ENCODE assay signal across 8 cellular contexts in the genomic region with DNA sequence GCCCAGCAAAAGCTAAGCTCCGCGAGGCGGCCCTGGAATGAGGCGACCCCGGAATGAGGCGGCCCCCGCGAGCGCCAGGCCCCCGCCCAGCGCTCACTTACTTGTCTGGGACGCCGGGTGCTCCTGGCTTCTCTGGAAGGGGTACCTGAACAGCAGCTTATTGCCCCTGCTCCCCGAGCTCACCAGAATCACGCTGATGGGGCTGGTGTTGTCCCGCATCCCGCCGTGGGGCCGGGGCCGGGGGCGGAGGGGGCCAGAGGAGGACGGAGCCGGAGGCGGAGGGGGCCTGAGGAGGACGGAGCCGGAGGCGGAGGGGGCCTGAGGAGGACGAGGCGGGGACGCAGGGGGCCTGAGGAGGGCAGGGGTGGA. TPM values are rescaled to one million over a fixed set of nuclear protein-coding genes. Genes with fewer than 3 reads are reported as not detected.
DNase-seq lines count a peak whose midpoint lies in the region; ATAC-seq, FAIRE-seq and TF ChIP-seq lines count a peak whose summit lies in the region.

No MANE protein-coding gene starts in this region.

- no peak for TF ChIP-seq POLR2A in GM12892 (IDR thresholded peaks at IDR 0.05; ENCODE audit: low read depth, low read length)

- ATAC-seq in HG03571 (IDR thresholded peaks at IDR 0.05; ENCODE audit: unreplicated experiment): no peak

- peak; percentile 49 for DNase-seq in GM12892 (ENCODE audit: insufficient read length)
- peak in 3 of 5 donors; percentile 11 to 25 (median 15) for DNase-seq in T-helper 1 cell
- DNase-seq in brain microvascular endothelial cell: peak; percentile 1
- DNase-seq in kidney tubule cell (ENCODE audit: low spot score): peak; percentile 7
- peak; percentile 14 to 33 for DNase-seq in stimulated activated CD4-positive, alpha-beta T cell treated with anti-CD3 and anti-CD28 coated beads, Interleukin-4, amount 100 ng/mL, for 4 hours
- no peak for DNase-seq in NCI-H2029 treated with DMSO at 0.1 percent for 48 hours (lab: John Stamatoyannopoulos, UW)
- DNase-seq in Kasumi-1 (lab: John Stamatoyannopoulos, UW): no peak

- in situ Hi-C loops in brain microvascular endothelial cell (cut with HindIII; ENCODE audit: low pct_ligation_motif_present, low sequenced_read_pairs): no loop called here

- FAIRE-seq in GM12892 (lab: Jason Lieb, UNC): no peak

- H3K4me3 ChIP-seq in brain microvascular endothelial cell (ENCODE audit: low read depth, low read length): peak overlapping the region; percentile 69

- H3K27me3 ChIP-seq in brain microvascular endothelial cell (replicated peaks): no peaks in the 10 kb centered on the region

- H3K27ac ChIP-seq in brain microvascular endothelial cell: peak overlapping the region; percentile 17

- TF ChIP-seq CTCF in brain microvascular endothelial cell (IDR thresholded peaks at IDR 0.05; ENCODE audit: low read depth, low read length, missing control alignments): no peak

- no peaks in the 10 kb centered on the region for H3K36me3 ChIP-seq in brain microvascular endothelial cell (replicated peaks)

RNA-seq across cellular contexts. Expression of a gene that starts 0.4 kb away (rescaled TPM):
- polyA plus RNA-seq in GM12892 (2012; ENCODE audit: missing spikeins): 13.7 TPM

RNA-seq across cellular contexts. Expression of a gene that starts 14.4 kb away (rescaled TPM):
- 0.40 TPM for polyA plus RNA-seq in GM12892 (2012; ENCODE audit: missing spikeins)

RNA-seq across cellular contexts. Expression of a gene that starts 27.7 kb away (rescaled TPM):
- not detected for polyA plus RNA-seq in GM12892 (2012; ENCODE audit: missing spikeins)

RNA-seq across cellular contexts. Expression of a gene that starts 34.6 kb away (rescaled TPM):
- polyA plus RNA-seq in GM12892 (2012; ENCODE audit: missing spikeins): 1.2 TPM

RNA-seq across cellular contexts. Expression of a gene that starts 38.4 kb away (rescaled TPM):
- polyA plus RNA-seq in GM12892 (2012; ENCODE audit: missing spikeins): not detected

Comparison
In these comparisons a context has a peak if more than half of its experiments do, and no peak if none do; other contexts are left out.
1. DNase-seq: peak in GM12892 (single experiment), T-helper 1 cell (3 of 5), brain microvascular endothelial cell (single experiment), kidney tubule cell (single experiment) and stimulated activated CD4-positive, alpha-beta T cell treated with anti-CD3 and anti-CD28 coated beads, Interleukin-4, amount 100 ng/mL, for 4 hours (2 of 2); none in NCI-H2029 treated with DMSO at 0.1 percent for 48 hours (single experiment) and Kasumi-1 (0 of 2).